Comparison of ENCODE assay signal across 1 cellular context in genomic region chr2:45396671-45397070, GRCh38.
TF ChIP-seq lines count a peak whose summit lies in the region.

No MANE protein-coding gene starts in this region.

TF ChIP-seq in HEK293, 187 proteins besides CTCF, POLR2A, EP300 and RAD21 (continued from another document):
- no peak for TF ChIP-seq PRDM10 (tag by site-specific recombination; IDR thresholded peaks at IDR 0.05)
- no peak for TF ChIP-seq ZNF175 (tag by site-specific recombination; IDR thresholded peaks at IDR 0.05)
- peak; percentile 49; the same call in 1 of the 2 replicates for TF ChIP-seq ZNF629 (tag by site-specific recombination; IDR thresholded peaks at IDR 0.05)
- TF ChIP-seq ZNF362 (tag by site-specific recombination; IDR thresholded peaks at IDR 0.05) = no peak
- TF ChIP-seq ZNF580 (tag by site-specific recombination; IDR thresholded peaks at IDR 0.05) = no peak
- no peak for TF ChIP-seq ZNF785 (tag by site-specific recombination; IDR thresholded peaks at IDR 0.05)
- TF ChIP-seq ZNF530 (tag by site-specific recombination; IDR thresholded peaks at IDR 0.05; ENCODE audit: low read depth) = no peak
- TF ChIP-seq ZIC2 (tag by site-specific recombination; IDR thresholded peaks at IDR 0.05) = 0 out of 2 replicates have a peak, but pooled peaks have one; percentile 13
- 0 out of 2 replicates have a peak, but pooled peaks have one; percentile 29 for TF ChIP-seq ZXDB (tag by site-specific recombination; IDR thresholded peaks at IDR 0.05)
- no peak for TF ChIP-seq OSR2 (tag by site-specific recombination; IDR thresholded peaks at IDR 0.05)
- no peak for TF ChIP-seq ZNF174 (tag by site-specific recombination; IDR thresholded peaks at IDR 0.05)
- TF ChIP-seq ZNF37A (tag by site-specific recombination; IDR thresholded peaks at IDR 0.05) = no peak
- no peak for TF ChIP-seq ZNF354C (tag by site-specific recombination; IDR thresholded peaks at IDR 0.05; ENCODE audit: borderline replicate concordance, low read depth)
- peak; percentile 13; the same call in 1 of the 2 replicates for TF ChIP-seq FEZF1 (tag by site-specific recombination; IDR thresholded peaks at IDR 0.05)
- TF ChIP-seq KLF1 (tag by site-specific recombination; IDR thresholded peaks at IDR 0.05) = no peak
- TF ChIP-seq GLI4 (tag by site-specific recombination; IDR thresholded peaks at IDR 0.05) = no peak
- no peak for TF ChIP-seq ZNF266 (tag by site-specific recombination; IDR thresholded peaks at IDR 0.05; ENCODE audit: low read depth)
- TF ChIP-seq ZBTB17 (tag by site-specific recombination; IDR thresholded peaks at IDR 0.05) = peak; percentile 32; the same call in 1 of the 2 replicates
- TF ChIP-seq ZNF138 (tag by site-specific recombination; IDR thresholded peaks at IDR 0.05; ENCODE audit: borderline replicate concordance) = no peak
TF ChIP-seq in HEK293: peak in this region for 14.
